11 cellular contexts compared by ENCODE assay signal in the genomic region with DNA sequence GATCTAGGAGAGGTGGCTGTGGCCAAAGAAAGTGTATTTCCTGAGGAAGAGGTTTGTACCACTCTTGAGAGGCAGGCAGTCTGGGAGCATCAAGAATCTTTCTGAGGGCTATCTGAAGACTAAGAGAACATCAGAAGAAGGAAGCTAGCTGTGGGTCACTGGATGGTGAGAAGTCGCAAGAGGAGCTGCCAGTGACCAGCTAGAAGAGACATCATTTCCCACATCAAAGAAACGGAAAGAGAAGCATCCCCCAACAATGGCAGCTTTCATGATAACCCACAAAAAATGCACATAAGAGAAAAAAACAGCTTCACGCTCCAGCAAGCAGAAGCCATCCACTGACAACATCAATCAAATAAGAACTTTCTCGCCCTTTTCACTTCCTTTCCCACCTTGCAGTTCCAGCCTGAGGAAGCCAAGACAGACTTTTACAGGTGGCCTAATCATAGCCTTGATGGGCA. TPM values are rescaled to one million over a fixed set of nuclear protein-coding genes. Genes with fewer than 3 reads are reported as not detected.
DNase-seq lines count a peak whose midpoint lies in the region; ATAC-seq and TF ChIP-seq lines count a peak whose summit lies in the region.
"Had no signal": no experiment of that assay in that cellular context is flagged by ENCODE, and none has a peak within 500 bp of the region (broad histone marks: within the 10 kb centered on the region; RNA-seq: fewer than 3 reads in every experiment).

No MANE protein-coding gene starts in this region.

- peaks cover 0 to 9% of the 10 kb centered on the region in 2 donors for H3K36me3 Mint-ChIP-seq in CD4-positive, alpha-beta memory T cell
- H3K36me3 Mint-ChIP-seq in T-helper 17 cell (ENCODE audit: low read depth) (no peaks in the 10 kb centered on the region), Calu3 (ENCODE audit: insufficient read depth, unreplicated experiment) (no peaks in the 10 kb centered on the region)

- no peaks in the 10 kb centered on the region for H3K36me3 ChIP-seq in CD4-positive, alpha-beta memory T cell (ENCODE audit: insufficient read depth, low read length)
- H3K36me3 ChIP-seq in sigmoid colon (no peaks in the 10 kb centered on the region), aorta (ENCODE audit: control insufficient read depth in 1 of 2, insufficient read depth in 2 of 2, low read length in 1 of 2) (no peaks in the 10 kb centered on the region), mammary epithelial cell (ENCODE audit: insufficient read depth, low read length) (no peaks in the 10 kb centered on the region)
- H3K36me3 ChIP-seq: HAP-1 had no signal

- H3K79me2 ChIP-seq in mammary epithelial cell (ENCODE audit: insufficient read depth, low read length), result no peaks in the 10 kb centered on the region

- H3K27ac ChIP-seq in CD4-positive, alpha-beta memory T cell (ENCODE audit: low read depth, low read length), result peak overlapping the region; percentile 20
- H3K27ac ChIP-seq in sigmoid colon (no peak overlapping the region), aorta (ENCODE audit: low read depth in 1 of 2, low read length in 2 of 2) (no peak overlapping the region), mammary epithelial cell (ENCODE audit: insufficient read depth, low read depth, low read length) (no peak overlapping the region)

- DNase-seq in CD4-positive, alpha-beta memory T cell, result peak; percentile 31 to 50 (median 47)
- DNase-seq in T-helper 17 cell (no peak), sigmoid colon (no peak), Calu3 (no peak), aorta (no peak), mammary epithelial cell (no peak)
- DNase-seq: NCI-H1694 treated with DMSO at 0.1 percent for 48 hours, nucleus accumbens had no signal

- peak overlapping the region; percentile 39 to 81 (median 68) for H3K4me3 Mint-ChIP-seq in CD4-positive, alpha-beta memory T cell
- H3K4me3 Mint-ChIP-seq in T-helper 17 cell (peak overlapping the region; percentile 86), Calu3 (ENCODE audit: low read depth, unreplicated experiment) (no peak overlapping the region)

- TF ChIP-seq POLR2A in sigmoid colon (IDR thresholded peaks at IDR 0.05), result no peak

- H3K9me3 Mint-ChIP-seq in CD4-positive, alpha-beta memory T cell, result peaks cover 0 to 16% (median 12%) of the 10 kb centered on the region in 8 donors
- no peaks in the 10 kb centered on the region for H3K9me3 Mint-ChIP-seq in Calu3 (ENCODE audit: low read depth, unreplicated experiment)

- H2AFZ ChIP-seq in mammary epithelial cell (ENCODE audit: low read depth, low read length), result no peak overlapping the region

- TF ChIP-seq CTCF in sigmoid colon (IDR thresholded peaks at IDR 0.05), result no peak
- no peak for TF ChIP-seq CTCF in Calu3 (IDR thresholded peaks at IDR 0.05; ENCODE audit: unreplicated experiment)
- TF ChIP-seq CTCF in mammary epithelial cell (conservative IDR thresholded peaks at IDR 0.05 in 1 of 2, IDR thresholded peaks at IDR 0.05 in 1 of 2; ENCODE audit: extremely low read depth in 1 of 2, insufficient read depth in 1 of 2, low read depth in 1 of 2, low read length in 2 of 2), result no peak

- CTCF ChIA-PET in CD4-positive, alpha-beta memory T cell (lab: Charles Lee; ENCODE audit: partially characterized antibody), result interaction anchor here (0.8 to 7.7 kb wide), 13 partner anchors 10 to 755 kb away, joined by 3 to 52 read pairs (median 4); no protein-coding TSS in a partner anchor
- CTCF ChIA-PET in Calu3 (lab: Charles Lee) (no interaction called here), mammary epithelial cell (lab: Charles Lee; ENCODE audit: low non-redundant PET) (no interaction called here)

- BruUV-seq in Calu3 (replicated peaks; lab: Mats Ljungman, UMichigan) (no TSS peak), mammary epithelial cell (replicated peaks; lab: Mats Ljungman, UMichigan) (no TSS peak)

- TF ChIP-seq EP300 in sigmoid colon (IDR thresholded peaks at IDR 0.05), result no peak

- peaks cover 37% of the 10 kb centered on the region for H3K4me1 ChIP-seq in CD4-positive, alpha-beta memory T cell (ENCODE audit: insufficient read depth, low read length)
- H3K4me1 ChIP-seq in sigmoid colon (peaks cover 0 to 13% (median 0%) of the 10 kb centered on the region in 4 donors), aorta (ENCODE audit: control insufficient read depth in 1 of 2, insufficient read depth in 2 of 2, low read length in 2 of 2) (no peaks in the 10 kb centered on the region), mammary epithelial cell (ENCODE audit: insufficient read depth, low read length) (no peaks in the 10 kb centered on the region)

- no peaks in the 10 kb centered on the region for H3K9me3 ChIP-seq in CD4-positive, alpha-beta memory T cell (ENCODE audit: control insufficient read depth in 1 of 2, low read length in 2 of 2)
- H3K9me3 ChIP-seq in T-helper 17 cell (ENCODE audit: control insufficient read depth, low read length, poor library complexity, severe bottlenecking) (no peaks in the 10 kb centered on the region), sigmoid colon (no peaks in the 10 kb centered on the region), aorta (ENCODE audit: control insufficient read depth, low read length) (no peaks in the 10 kb centered on the region), mammary epithelial cell (replicated peaks; ENCODE audit: insufficient read depth, low read length) (no peaks in the 10 kb centered on the region)
- H3K9me3 ChIP-seq: HAP-1 had no signal

- H3K4me1 Mint-ChIP-seq in CD4-positive, alpha-beta memory T cell, result peaks cover 34 to 50% (median 40%) of the 10 kb centered on the region in 4 donors
- H3K4me1 Mint-ChIP-seq in T-helper 17 cell (peaks cover 31% of the 10 kb centered on the region), Calu3 (ENCODE audit: low read depth, unreplicated experiment) (no peaks in the 10 kb centered on the region)

- POLR2A ChIA-PET in CD4-positive, alpha-beta memory T cell (lab: Charles Lee; ENCODE audit: partially characterized antibody), result interaction anchor here (0.9 to 5.9 kb wide), 9 partner anchors 10 to 181 kb away, joined by 3 to 56 read pairs (median 4); a partner anchor contains a TSS

- no peak overlapping the region for H3K4me3 ChIP-seq in CD4-positive, alpha-beta memory T cell (ENCODE audit: low read length in 2 of 2)
- H3K4me3 ChIP-seq in sigmoid colon (no peak overlapping the region), aorta (ENCODE audit: low read length in 2 of 2) (no peak overlapping the region), mammary epithelial cell (replicated peaks in 1 of 3; ENCODE audit: insufficient read depth in 1 of 3, low read depth in 2 of 3, low read length in 3 of 3) (no peak overlapping the region)
- H3K4me3 ChIP-seq: HAP-1 had no signal

- dilution Hi-C loops in mammary epithelial cell (cut with HindIII; ENCODE audit: low sequenced_read_pairs), result no loop called here

- peak overlapping the region; percentile 45 to 93 (median 84) for H3K27ac Mint-ChIP-seq in CD4-positive, alpha-beta memory T cell
- H3K27ac Mint-ChIP-seq in T-helper 17 cell (peak overlapping the region; percentile 93), Calu3 (ENCODE audit: unreplicated experiment) (no peak overlapping the region)

- intact Hi-C loops in CD4-positive, alpha-beta memory T cell (cut with micrococcal nuclease), result loop anchor here (5.0 kb wide), 1 partner anchor 1034 kb away; a partner anchor contains a TSS
- intact Hi-C loops in sigmoid colon (cut with DNase I) (no loop called here), Calu3 (cut with micrococcal nuclease; ENCODE audit: unreplicated experiment) (no loop called here), aorta (cut with DNase I) (no loop called here), mammary epithelial cell (cut with micrococcal nuclease) (loop anchor here (10.0 kb wide), 1 partner anchor 366 kb away; no protein-coding TSS in a partner anchor)

- H4K20me1 ChIP-seq in mammary epithelial cell (ENCODE audit: insufficient read depth, low read length), result no peaks in the 10 kb centered on the region

- no peak overlapping the region for H3K4me2 ChIP-seq in mammary epithelial cell (ENCODE audit: insufficient read depth, low read depth, low read length)

- H3K27me3 Mint-ChIP-seq in CD4-positive, alpha-beta memory T cell, result no peaks in the 10 kb centered on the region
- H3K27me3 Mint-ChIP-seq in T-helper 17 cell (no peaks in the 10 kb centered on the region), Calu3 (ENCODE audit: unreplicated experiment) (no peaks in the 10 kb centered on the region)

- WGBS in sigmoid colon, 2 donors, result 53 to 89% methylated on average over 4 of the region's 4 CpGs
- 84 to 86% methylated on average over 4 of the region's 4 CpGs for WGBS in aorta, 2 donors
- 88% methylated on average over 4 of the region's 4 CpGs for WGBS in mammary epithelial cell (ENCODE audit: low coverage, missing lambda C conversion rate)

- in situ Hi-C loops in mammary epithelial cell (cut with MboI; ENCODE audit: low sequenced_read_pairs in 2 of 2), result no loop called here

- no peak overlapping the region for H3K9ac ChIP-seq in mammary epithelial cell (ENCODE audit: insufficient read depth, low read length)

- peak; percentile 91 for ATAC-seq in GM19043 (IDR thresholded peaks at IDR 0.05; ENCODE audit: low read depth, unreplicated experiment)
- ATAC-seq in HG03025 (IDR thresholded peaks at IDR 0.05; ENCODE audit: low FRiP score, unreplicated experiment), result peak; percentile 61
- ATAC-seq in T-helper 17 cell, result peak; percentile 72
- ATAC-seq in aorta (ENCODE audit: low FRiP score), result no peak

- no peaks in the 10 kb centered on the region for H3K27me3 ChIP-seq in CD4-positive, alpha-beta memory T cell (ENCODE audit: insufficient read depth, low read length)
- H3K27me3 ChIP-seq in sigmoid colon (no peaks in the 10 kb centered on the region), aorta (ENCODE audit: control insufficient read depth in 1 of 2, insufficient read depth in 2 of 2, low read length in 1 of 2) (no peaks in the 10 kb centered on the region), mammary epithelial cell (ENCODE audit: insufficient read depth, low read length) (peaks cover 13% of the 10 kb centered on the region)

RNA-seq across cellular contexts. Expression of a gene that starts 25.0 kb away (rescaled TPM):
- 10 to 100 TPM; 25.3 to 27.6 TPM for total RNA-seq in CD4-positive, alpha-beta memory T cell
- polyA plus RNA-seq in CD4-positive, alpha-beta memory T cell, result 10 to 100 TPM; 13.7 to 16.1 TPM
- total RNA-seq in T-helper 17 cell (10 to 100 TPM; 16.4 to 18.9 TPM), sigmoid colon (10 to 100 TPM in 3 of 4 donors, 1 to 10 TPM in 1; 8.9 to 14.0 (median 12.3) TPM), Calu3 (2022) (17.3 and 20.8 TPM in 2 replicates), aorta (10 to 100 TPM in 1 of 2 donors, 1 to 10 TPM in 1; 9.6 to 14.7 TPM), mammary epithelial cell (10 to 100 TPM; 16.7 to 24.7 TPM)
- polyA plus RNA-seq in sigmoid colon (1 to 10 TPM; 2.4 to 9.0 (median 2.5) TPM), aorta (1 to 10 TPM; 3.8 to 4.9 TPM), mammary epithelial cell (11.6 TPM)
- 20.1 TPM for polyA minus RNA-seq in mammary epithelial cell

Comparison
In these comparisons a context has a peak if more than half of its experiments do, and no peak if none do; other contexts are left out.
1. DNase-seq: peak in CD4-positive, alpha-beta memory T cell (5 of 5); none in T-helper 17 cell (0 of 3), sigmoid colon (single experiment), Calu3 (single experiment), aorta (0 of 2) and mammary epithelial cell (single experiment).
2. intact Hi-C loops: an anchor here in CD4-positive, alpha-beta memory T cell (5.0 kb wide) and mammary epithelial cell (10.0 kb wide); none called in sigmoid colon, Calu3 and aorta.